ENCODE assay signal across 15 cellular contexts in the genomic region with DNA sequence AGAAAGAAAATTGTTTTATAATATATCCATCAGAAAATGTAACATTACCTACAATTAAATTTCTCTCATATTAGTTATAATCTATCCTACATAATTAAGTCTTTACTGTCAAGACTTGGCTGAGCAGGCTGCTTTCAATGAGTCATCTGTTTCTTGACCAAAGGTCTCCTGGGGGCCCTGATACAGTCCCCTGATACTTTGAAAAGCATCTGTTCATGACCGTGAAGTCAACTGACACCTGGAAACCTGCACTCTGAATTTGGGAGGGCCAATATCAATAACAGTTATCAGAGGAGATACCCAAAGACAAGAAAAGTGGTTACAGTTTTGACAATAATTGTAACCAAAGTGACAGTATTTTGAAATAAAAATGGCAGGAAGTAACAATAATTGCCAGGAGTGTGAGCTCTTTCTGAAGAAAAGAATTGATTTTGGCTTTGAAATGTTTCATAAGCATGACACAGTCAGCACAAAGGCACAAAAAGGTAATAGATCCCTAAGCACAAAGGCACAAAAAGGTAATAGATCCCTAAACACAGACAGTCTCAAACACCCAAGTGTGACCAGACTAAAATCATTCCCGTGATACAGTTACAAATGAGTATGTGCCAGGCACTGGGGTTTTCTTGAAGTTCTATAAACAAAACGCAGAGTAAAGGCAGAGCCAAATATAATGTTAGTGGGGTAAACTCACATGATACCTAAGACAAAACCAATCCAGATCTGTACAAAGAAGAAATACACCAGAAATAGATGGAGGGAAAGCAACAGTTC.
DNase-seq lines count a peak whose midpoint lies in the region; ATAC-seq and TF ChIP-seq lines count a peak whose summit lies in the region.
"Had no signal": no experiment of that assay in that cellular context is flagged by ENCODE, and none has a peak within 500 bp of the region (broad histone marks: within the 10 kb centered on the region; RNA-seq: fewer than 3 reads in every experiment).

No MANE protein-coding gene starts in this region.

- 73% methylated on average over 3 of the region's 3 CpGs for WGBS in hepatocyte (ENCODE audit: low lambda C conversion rate, missing lambda C conversion rate)

- H3K9me3 Mint-ChIP-seq in GM23338: no peaks in the 10 kb centered on the region

- no peak overlapping the region for H3K4me3 Mint-ChIP-seq in GM23338

- H3K36me3 Mint-ChIP-seq in GM23338 (ENCODE audit: low read depth): no peaks in the 10 kb centered on the region; the same call in 2 of the 3 replicates

- H3K9me2 ChIP-seq in GM23338 (ENCODE audit: insufficient read depth) (no peaks in the 10 kb centered on the region), hepatocyte (replicated peaks; ENCODE audit: insufficient read depth) (no peaks in the 10 kb centered on the region), OCI-LY7 (ENCODE audit: insufficient read depth, low read length) (no peaks in the 10 kb centered on the region)

- ATAC-seq in GM19025 (IDR thresholded peaks at IDR 0.05; ENCODE audit: low read depth, unreplicated experiment) (peak; percentile 63), GM23338 (no peak), HG03196 (IDR thresholded peaks at IDR 0.05; ENCODE audit: unreplicated experiment) (peak; percentile 89), left ventricle myocardium superior (no peak), left cardiac atrium (no peak)
- ATAC-seq: activated CD4-positive, CD25-positive, alpha-beta regulatory T cell treated with anti-CD3 and anti-CD28 coated beads, Interleukin-2, amount 50 U/mL, for 24 hours; HepG2 had no signal

- BruUV-seq in OCI-LY7 (replicated peaks; lab: Mats Ljungman, UMichigan): no TSS peak

- CTCF ChIA-PET in OCI-LY7 (lab: Charles Lee; ENCODE audit: unreplicated experiment): no interaction called here

- intact Hi-C loops in OCI-LY7 (cut with micrococcal nuclease; ENCODE audit: unreplicated experiment) (no loop called here), left ventricle myocardium superior (cut with micrococcal nuclease) (no loop called here), left cardiac atrium (cut with DNase I) (no loop called here)

- H3K9me3 ChIP-seq in hepatocyte (ENCODE audit: low read depth) (no peaks in the 10 kb centered on the region), OCI-LY7 (ENCODE audit: low read length) (no peaks in the 10 kb centered on the region)
- H3K9me3 ChIP-seq: Caco-2 had no signal

- POLR2A ChIA-PET in OCI-LY7 (lab: Charles Lee): no interaction called here

- no peak overlapping the region for H3K27ac Mint-ChIP-seq in GM23338

- H3K4me1 Mint-ChIP-seq in GM23338: peaks cover 22% of the 10 kb centered on the region

- no peaks in the 10 kb centered on the region for H3K27me3 Mint-ChIP-seq in GM23338 (ENCODE audit: insufficient read depth, low read depth, poor library complexity)

- H3K4me2 ChIP-seq in GM23338: no peak overlapping the region
- H3K4me2 ChIP-seq in hepatocyte: no peak overlapping the region
- no peak overlapping the region for H3K4me2 ChIP-seq in OCI-LY7 (ENCODE audit: low read length)

- H3K4me3 ChIP-seq in GM23338 (no peak overlapping the region), hepatocyte (no peak overlapping the region), OCI-LY7 (ENCODE audit: low read depth, low read length, poor library complexity, severe bottlenecking) (no peak overlapping the region)

- H4K20me1 ChIP-seq in GM23338 (replicated peaks; ENCODE audit: insufficient read depth) (no peaks in the 10 kb centered on the region), hepatocyte (ENCODE audit: insufficient read depth, poor library complexity, severe bottlenecking) (no peaks in the 10 kb centered on the region), OCI-LY7 (ENCODE audit: insufficient read depth, low read length) (no peaks in the 10 kb centered on the region)

- no peaks in the 10 kb centered on the region for H3K27me3 ChIP-seq in GM23338 (ENCODE audit: insufficient read depth)
- H3K27me3 ChIP-seq in hepatocyte: no peaks in the 10 kb centered on the region

- H3K36me3 ChIP-seq in GM23338 (ENCODE audit: insufficient read depth) (no peaks in the 10 kb centered on the region), hepatocyte (replicated peaks; ENCODE audit: insufficient read depth, low read depth) (no peaks in the 10 kb centered on the region), OCI-LY7 (ENCODE audit: insufficient read depth, low read length) (no peaks in the 10 kb centered on the region)

- DNase-seq in GM23338 (ENCODE audit: low spot score) (no peak), hepatocyte (ENCODE audit: low spot score) (no peak), OCI-LY7 (ENCODE audit: low spot score) (no peak), left ventricle myocardium superior (no peak), NCI-H526 (lab: John Stamatoyannopoulos, UW) (no peak), left cardiac atrium (no peak)
- DNase-seq: activated effector memory CD4-positive, alpha-beta T cell treated with Interleukin-2 at 50 U/mL for 16 hours; Caco-2; cerebellar nuclear complex; SHP77; stimulated activated naive CD4-positive, alpha-beta T cell had no signal

- TF ChIP-seq CTCF in GM23338 (conservative IDR thresholded peaks at IDR 0.05; ENCODE audit: low read depth in 2 of 2): no peak
- TF ChIP-seq CTCF in hepatocyte (IDR thresholded peaks at IDR 0.05; ENCODE audit: poor library complexity): no peak
- no peak for TF ChIP-seq CTCF in OCI-LY7 (conservative IDR thresholded peaks at IDR 0.05; ENCODE audit: low read length)

- H3F3A ChIP-seq in GM23338 (replicated peaks; ENCODE audit: low read depth): no peaks in the 10 kb centered on the region

- H3K27ac ChIP-seq in GM23338 (ENCODE audit: low read depth) (no peak overlapping the region), hepatocyte (no peak overlapping the region), OCI-LY7 (ENCODE audit: low read depth, low read length, poor library complexity, severe bottlenecking) (no peak overlapping the region)

- H3K79me2 ChIP-seq in GM23338 (replicated peaks; ENCODE audit: insufficient read depth) (no peaks in the 10 kb centered on the region), hepatocyte (no peaks in the 10 kb centered on the region), OCI-LY7 (ENCODE audit: insufficient read depth, low read depth, low read length) (no peaks in the 10 kb centered on the region)

- peaks cover 19% of the 10 kb centered on the region for H3K4me1 ChIP-seq in GM23338 (ENCODE audit: insufficient read depth)
- H3K4me1 ChIP-seq in hepatocyte (ENCODE audit: insufficient read depth): no peaks in the 10 kb centered on the region
- H3K4me1 ChIP-seq in OCI-LY7 (ENCODE audit: insufficient read depth, low read length, poor library complexity, severe bottlenecking): no peaks in the 10 kb centered on the region
- H3K4me1 ChIP-seq: Caco-2 had no signal

- H2AFZ ChIP-seq in GM23338 (0 out of 2 replicates have a peak overlapping the region, but pooled peaks have one; percentile 4), hepatocyte (peak overlapping the region; percentile 23), OCI-LY7 (ENCODE audit: low read length) (no peak overlapping the region)

TF ChIP-seq in GM23338, 12 proteins besides CTCF, POLR2A, EP300 and RAD21 (continues in another document):
- TF ChIP-seq, protein P1, sequence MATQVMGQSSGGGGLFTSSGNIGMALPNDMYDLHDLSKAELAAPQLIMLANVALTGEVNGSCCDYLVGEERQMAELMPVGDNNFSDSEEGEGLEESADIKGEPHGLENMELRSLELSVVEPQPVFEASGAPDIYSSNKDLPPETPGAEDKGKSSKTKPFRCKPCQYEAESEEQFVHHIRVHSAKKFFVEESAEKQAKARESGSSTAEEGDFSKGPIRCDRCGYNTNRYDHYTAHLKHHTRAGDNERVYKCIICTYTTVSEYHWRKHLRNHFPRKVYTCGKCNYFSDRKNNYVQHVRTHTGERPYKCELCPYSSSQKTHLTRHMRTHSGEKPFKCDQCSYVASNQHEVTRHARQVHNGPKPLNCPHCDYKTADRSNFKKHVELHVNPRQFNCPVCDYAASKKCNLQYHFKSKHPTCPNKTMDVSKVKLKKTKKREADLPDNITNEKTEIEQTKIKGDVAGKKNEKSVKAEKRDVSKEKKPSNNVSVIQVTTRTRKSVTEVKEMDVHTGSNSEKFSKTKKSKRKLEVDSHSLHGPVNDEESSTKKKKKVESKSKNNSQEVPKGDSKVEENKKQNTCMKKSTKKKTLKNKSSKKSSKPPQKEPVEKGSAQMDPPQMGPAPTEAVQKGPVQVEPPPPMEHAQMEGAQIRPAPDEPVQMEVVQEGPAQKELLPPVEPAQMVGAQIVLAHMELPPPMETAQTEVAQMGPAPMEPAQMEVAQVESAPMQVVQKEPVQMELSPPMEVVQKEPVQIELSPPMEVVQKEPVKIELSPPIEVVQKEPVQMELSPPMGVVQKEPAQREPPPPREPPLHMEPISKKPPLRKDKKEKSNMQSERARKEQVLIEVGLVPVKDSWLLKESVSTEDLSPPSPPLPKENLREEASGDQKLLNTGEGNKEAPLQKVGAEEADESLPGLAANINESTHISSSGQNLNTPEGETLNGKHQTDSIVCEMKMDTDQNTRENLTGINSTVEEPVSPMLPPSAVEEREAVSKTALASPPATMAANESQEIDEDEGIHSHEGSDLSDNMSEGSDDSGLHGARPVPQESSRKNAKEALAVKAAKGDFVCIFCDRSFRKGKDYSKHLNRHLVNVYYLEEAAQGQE (IDR thresholded peaks at IDR 0.05; ENCODE audit: unreplicated experiment): no peak
- TF ChIP-seq, protein P2, sequence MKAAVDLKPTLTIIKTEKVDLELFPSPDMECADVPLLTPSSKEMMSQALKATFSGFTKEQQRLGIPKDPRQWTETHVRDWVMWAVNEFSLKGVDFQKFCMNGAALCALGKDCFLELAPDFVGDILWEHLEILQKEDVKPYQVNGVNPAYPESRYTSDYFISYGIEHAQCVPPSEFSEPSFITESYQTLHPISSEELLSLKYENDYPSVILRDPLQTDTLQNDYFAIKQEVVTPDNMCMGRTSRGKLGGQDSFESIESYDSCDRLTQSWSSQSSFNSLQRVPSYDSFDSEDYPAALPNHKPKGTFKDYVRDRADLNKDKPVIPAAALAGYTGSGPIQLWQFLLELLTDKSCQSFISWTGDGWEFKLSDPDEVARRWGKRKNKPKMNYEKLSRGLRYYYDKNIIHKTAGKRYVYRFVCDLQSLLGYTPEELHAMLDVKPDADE (IDR thresholded peaks at IDR 0.05): no peak
- TF ChIP-seq ZNF331 (CRISPR knock-in tag; IDR thresholded peaks at IDR 0.05; ENCODE audit: low read depth) (no peak), EZH2phosphoT487 (IDR thresholded peaks at IDR 0.05; ENCODE audit: unreplicated experiment) (no peak)

Comparison
In these comparisons a context has a peak if more than half of its experiments do, and no peak if none do; other contexts are left out.
1. ATAC-seq: peak in GM19025 (single experiment) and HG03196 (single experiment); none in GM23338 (single experiment), left ventricle myocardium superior (single experiment) and left cardiac atrium (0 of 2).